In the genomic region with DNA sequence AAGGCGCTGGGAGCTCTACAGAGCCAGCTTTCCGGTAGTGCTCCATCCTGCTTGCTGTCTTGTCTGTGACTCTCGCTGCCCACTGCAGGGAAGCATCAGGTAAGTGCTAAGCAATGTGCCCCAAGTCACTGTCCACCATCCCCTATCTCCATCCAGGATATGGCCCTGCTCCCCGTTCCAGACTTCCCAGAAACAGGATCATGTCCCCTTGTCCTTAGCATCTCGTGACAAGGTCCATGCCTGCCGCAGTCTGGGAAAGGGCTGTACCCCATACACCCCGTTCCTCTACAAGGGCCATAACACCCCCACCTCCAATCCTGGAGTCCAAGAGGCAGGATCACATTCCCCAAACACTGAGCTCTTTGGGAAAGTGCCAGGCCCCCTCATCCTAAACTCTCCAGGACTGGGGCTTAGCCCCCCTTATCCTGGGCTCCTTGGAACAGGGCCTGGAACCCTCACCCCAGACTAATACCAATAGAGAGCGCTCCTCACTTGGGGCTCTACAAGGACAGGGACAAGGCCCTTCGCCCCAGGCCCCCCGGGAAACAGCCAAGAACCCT, we compare ENCODE assay signal across 6 cellular contexts.
DNase-seq lines count a peak whose midpoint lies in the region; ATAC-seq and TF ChIP-seq lines count a peak whose summit lies in the region.

No MANE protein-coding gene starts in this region.

- H3K4me3 ChIP-seq in iPS-18c (ENCODE audit: insufficient read depth, low read depth, low read length) = peak overlapping the region; percentile 90

- no peak for DNase-seq in activated gamma-delta T cell treated with Interleukin-2 at 50 U/mL for 16 hours
- no peak for DNase-seq in LoVo (ENCODE audit: low spot score)

- ATAC-seq in GM18868 (IDR thresholded peaks at IDR 0.05; ENCODE audit: unreplicated experiment) (peak; percentile 7), SK-N-SH treated with all-trans-retinoic acid at 6 μM for 48 hours (peak; percentile 11), HG02973 (IDR thresholded peaks at IDR 0.05; ENCODE audit: unreplicated experiment) (no peak)

- H3K9me3 ChIP-seq in iPS-18c (ENCODE audit: control insufficient read depth, insufficient read depth, low read length) = no peaks in the 10 kb centered on the region

TF ChIP-seq in SK-N-SH treated with all-trans-retinoic acid at 6 μM for 48 hours, 23 proteins besides CTCF, POLR2A, EP300 and RAD21:
- TF ChIP-seq, protein P1, sequence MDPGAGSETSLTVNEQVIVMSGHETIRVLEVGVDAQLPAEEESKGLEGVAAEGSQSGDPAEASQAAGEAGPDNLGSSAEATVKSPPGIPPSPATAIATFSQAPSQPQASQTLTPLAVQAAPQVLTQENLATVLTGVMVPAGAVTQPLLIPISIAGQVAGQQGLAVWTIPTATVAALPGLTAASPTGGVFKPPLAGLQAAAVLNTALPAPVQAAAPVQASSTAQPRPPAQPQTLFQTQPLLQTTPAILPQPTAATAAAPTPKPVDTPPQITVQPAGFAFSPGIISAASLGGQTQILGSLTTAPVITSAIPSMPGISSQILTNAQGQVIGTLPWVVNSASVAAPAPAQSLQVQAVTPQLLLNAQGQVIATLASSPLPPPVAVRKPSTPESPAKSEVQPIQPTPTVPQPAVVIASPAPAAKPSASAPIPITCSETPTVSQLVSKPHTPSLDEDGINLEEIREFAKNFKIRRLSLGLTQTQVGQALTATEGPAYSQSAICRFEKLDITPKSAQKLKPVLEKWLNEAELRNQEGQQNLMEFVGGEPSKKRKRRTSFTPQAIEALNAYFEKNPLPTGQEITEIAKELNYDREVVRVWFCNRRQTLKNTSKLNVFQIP (CRISPR knock-in tag; IDR thresholded peaks at IDR 0.05; ENCODE audit: borderline replicate concordance, low read depth) = no peak
- TF ChIP-seq RARB (CRISPR knock-in tag; IDR thresholded peaks at IDR 0.05) = no peak
- TF ChIP-seq ZNF70 (CRISPR knock-in tag; IDR thresholded peaks at IDR 0.05) = no peak
- TF ChIP-seq ZNF565 (CRISPR knock-in tag; conservative IDR thresholded peaks at IDR 0.05; ENCODE audit: low read depth) = no peak
- TF ChIP-seq ZFP3 (CRISPR knock-in tag; IDR thresholded peaks at IDR 0.05) = no peak
- TF ChIP-seq ISL1 (CRISPR knock-in tag; IDR thresholded peaks at IDR 0.05) = no peak
